Comparison of ENCODE assay signal across 10 cellular contexts in the genomic region with DNA sequence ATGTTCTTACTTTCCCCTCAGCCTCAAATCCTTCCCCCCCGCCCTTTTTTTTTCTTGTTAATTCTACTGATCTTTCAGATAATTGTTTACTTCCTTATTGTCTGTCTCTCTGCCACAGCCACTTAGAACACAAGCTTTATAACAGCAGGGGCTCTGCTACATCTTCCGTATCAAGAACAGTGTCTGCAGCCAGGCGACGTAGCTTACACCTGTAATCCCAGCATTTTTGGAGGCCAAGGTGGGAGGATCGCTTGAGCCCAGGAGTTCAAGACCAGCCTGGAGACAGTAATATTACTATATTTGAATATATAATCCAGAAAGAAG. TPM values are rescaled to one million over a fixed set of nuclear protein-coding genes. Genes with fewer than 3 reads are reported as not detected.
DNase-seq lines count a peak whose midpoint lies in the region; ATAC-seq, FAIRE-seq and TF ChIP-seq lines count a peak whose summit lies in the region.
"Had no signal": no experiment of that assay in that cellular context is flagged by ENCODE, and none has a peak within 500 bp of the region (broad histone marks: within the 10 kb centered on the region; RNA-seq: fewer than 3 reads in every experiment).

No MANE protein-coding gene starts in this region.

- H2AFZ ChIP-seq in K562 (ENCODE audit: low read depth, low read length), result no peak overlapping the region

- H3K36me3 Mint-ChIP-seq in CD4-positive, alpha-beta T cell (ENCODE audit: low read depth), result peaks cover 17% of the 10 kb centered on the region
- H3K36me3 Mint-ChIP-seq in nephron (ENCODE audit: low read depth), result peaks cover 25% of the 10 kb centered on the region

- H3K9me3 ChIP-seq in CD4-positive, alpha-beta T cell (ENCODE audit: control insufficient read depth, low read length), result no peaks in the 10 kb centered on the region
- H3K9me3 ChIP-seq in K562 (replicated peaks; ENCODE audit: control insufficient read depth, insufficient read depth, low read depth, low read length), result no peaks in the 10 kb centered on the region
- H3K9me3 ChIP-seq in upper lobe of right lung, result no peaks in the 10 kb centered on the region

- BruUV-seq in K562 (replicated peaks; lab: Mats Ljungman, UMichigan), result no TSS peak

- no peaks in the 10 kb centered on the region for H3K9me1 ChIP-seq in K562 (ENCODE audit: control insufficient read depth, insufficient read depth, low read length)

- POLR2A ChIA-PET in CD4-positive, alpha-beta T cell (lab: Charles Lee), result interaction anchor here (0.7 to 1.0 kb wide), 2 partner anchors 34 to 240 kb away, joined by 3 read pairs; no protein-coding TSS in a partner anchor
- POLR2A ChIA-PET in K562 (lab: Yijun Ruan, JAX), result interaction anchor here (0.6 to 1.3 kb wide), 4 partner anchors 10 to 601 kb away, joined by 3 to 4 read pairs (median 3); no protein-coding TSS in a partner anchor

- intact Hi-C loops in CD4-positive, alpha-beta T cell (cut with DNase I, micrococcal nuclease), result no loop called here
- intact Hi-C loops in K562 (cut with micrococcal nuclease) (no loop called here), upper lobe of right lung (cut with DNase I) (no loop called here)

- WGBS in K562 (ENCODE audit: insufficient coverage, low coverage, missing lambda C conversion rate), result 13% methylated on average over 5 of the region's 5 CpGs

- CTCF ChIA-PET in CD4-positive, alpha-beta T cell (lab: Charles Lee), result interaction anchor here (1.1 kb wide), 1 partner anchor 111 kb away, joined by 5 read pairs; no protein-coding TSS in a partner anchor
- CTCF ChIA-PET in K562 (lab: Yijun Ruan, JAX; ENCODE audit: low intra/inter-chr PET ratio), result no interaction called here

- in situ Hi-C loops in K562 (cut with MboI), result no loop called here

- no peak for TF ChIP-seq EP300 in K562 (IDR thresholded peaks at IDR 0.05; ENCODE audit: low read length)

- peaks cover 77% of the 10 kb centered on the region for H3K4me1 Mint-ChIP-seq in CD4-positive, alpha-beta T cell (ENCODE audit: low read depth)
- peaks cover 67% of the 10 kb centered on the region for H3K4me1 Mint-ChIP-seq in nephron

- H3K9ac ChIP-seq in K562 (ENCODE audit: insufficient read depth in 1 of 2, low read depth in 2 of 2, low read length in 2 of 2), result no peak overlapping the region

- H3K4me3 ChIP-seq in LNCaP clone FGC (ENCODE audit: low read depth, low read length) (peak overlapping the region; percentile 31), K562 (no peak overlapping the region), upper lobe of right lung (no peak overlapping the region)

- peak overlapping the region; percentile 28 for H3K4me3 Mint-ChIP-seq in CD4-positive, alpha-beta T cell
- peak overlapping the region; percentile 42 to 62 (median 54) for H3K4me3 Mint-ChIP-seq in nephron

- H3K4me1 ChIP-seq in K562 (replicated peaks in 1 of 2; ENCODE audit: control insufficient read depth in 2 of 2, insufficient read depth in 2 of 2, low read length in 2 of 2) (peaks cover 0 to 15% of the 10 kb centered on the region in 2 experiments; a peak in 3 of 5 replicates), upper lobe of right lung (peaks cover 39% of the 10 kb centered on the region)

- peak overlapping the region; percentile 3; the same call in 1 of the 2 replicates for H3K4me2 ChIP-seq in K562 (ENCODE audit: insufficient read depth, low read length)

- no peak for FAIRE-seq in K562 (lab: Jason Lieb, UNC)

- H3K9me3 Mint-ChIP-seq in CD4-positive, alpha-beta T cell, result no peaks in the 10 kb centered on the region
- no peaks in the 10 kb centered on the region for H3K9me3 Mint-ChIP-seq in nephron

- no peak for ATAC-seq in CD4-positive, alpha-beta T cell (ENCODE audit: poor library complexity)
- peak; percentile 51 for ATAC-seq in K562
- no peak for ATAC-seq in upper lobe of right lung

- no peak overlapping the region for H3K27ac ChIP-seq in CD4-positive, alpha-beta T cell (ENCODE audit: low read depth, low read length)
- H3K27ac ChIP-seq in K562 (ENCODE audit: extremely low read depth, low read depth, low read length), result no peak overlapping the region
- no peak overlapping the region for H3K27ac ChIP-seq in upper lobe of right lung

- H3K27me3 ChIP-seq in CD4-positive, alpha-beta T cell (ENCODE audit: control insufficient read depth, insufficient read depth, low read length), result no peaks in the 10 kb centered on the region
- H3K27me3 ChIP-seq in K562 (ENCODE audit: control insufficient read depth in 2 of 2, insufficient read depth in 2 of 2, low read length in 2 of 2) (no peaks in the 10 kb centered on the region), upper lobe of right lung (no peaks in the 10 kb centered on the region)

- 0 out of 3 replicates have a peak, but pooled peaks cover 4% of the 10 kb centered on the region for H3K36me3 ChIP-seq in K562 (ENCODE audit: control insufficient read depth, insufficient read depth, low read length)
- H3K36me3 ChIP-seq in upper lobe of right lung, result no peaks in the 10 kb centered on the region

- H3K79me2 ChIP-seq in K562 (ENCODE audit: control insufficient read depth, insufficient read depth, low read length), result peaks cover 80% of the 10 kb centered on the region

- DNase-seq in CD4-positive, alpha-beta T cell, result no peak
- DNase-seq in LNCaP clone FGC (ENCODE audit: low read depth) (peak; percentile 85), K562 (ENCODE audit: extremely low read depth in 1 of 4, low spot score in 3 of 4) (peak in 1 of 4 experiments; percentile 15), upper lobe of right lung (no peak), NCI-H1092 (lab: John Stamatoyannopoulos, UW) (no peak), NCI-H1105 treated with DMSO at 0.1 percent for 48 hours (lab: John Stamatoyannopoulos, UW) (no peak)
- DNase-seq in stimulated activated CD4-positive, alpha-beta T cell treated with anti-CD3 and anti-CD28 coated beads, Interleukin-4, amount 100 ng/mL, for 4 hours, result no peak
- DNase-seq: activated T-cell treated with anti-CD3 and anti-CD28 coated beads for 4 hours, RPMI8226 had no signal

- no peak for TF ChIP-seq CTCF in CD4-positive, alpha-beta T cell (IDR thresholded peaks at IDR 0.05)
- TF ChIP-seq CTCF in LNCaP clone FGC (IDR thresholded peaks at IDR 0.05; ENCODE audit: control insufficient read depth, extremely low read depth, insufficient read depth) (no peak), K562 (IDR thresholded peaks at IDR 0.05 in 2 of 3, conservative IDR thresholded peaks at IDR 0.05 in 1 of 3; ENCODE audit: insufficient read depth in 2 of 3, low read depth in 1 of 3, low read length in 3 of 3) (no peak), nephron (IDR thresholded peaks at IDR 0.05; ENCODE audit: unreplicated experiment in 3 of 3) (no peak), upper lobe of right lung (IDR thresholded peaks at IDR 0.05) (no peak)

- no peak for TF ChIP-seq RAD21 in K562 (CRISPR knock-in tag; conservative IDR thresholded peaks at IDR 0.05 in 1 of 2, IDR thresholded peaks at IDR 0.05 in 1 of 2)

- H3K27ac Mint-ChIP-seq in CD4-positive, alpha-beta T cell, result peak overlapping the region; percentile 72
- peak overlapping the region; percentile 82 to 97 (median 92) for H3K27ac Mint-ChIP-seq in nephron

- TF ChIP-seq POLR2A in K562 (conservative IDR thresholded peaks at IDR 0.05), result no peak

- no peaks in the 10 kb centered on the region for H3K27me3 Mint-ChIP-seq in CD4-positive, alpha-beta T cell
- H3K27me3 Mint-ChIP-seq in nephron (ENCODE audit: low read depth), result no peaks in the 10 kb centered on the region

- no peaks in the 10 kb centered on the region for H4K20me1 ChIP-seq in K562 (replicated peaks; ENCODE audit: control insufficient read depth, insufficient read depth, low read length)

TF ChIP-seq in K562, 482 proteins besides CTCF, POLR2A, EP300 and RAD21 (continues in another document):
- TF ChIP-seq, protein P1, sequence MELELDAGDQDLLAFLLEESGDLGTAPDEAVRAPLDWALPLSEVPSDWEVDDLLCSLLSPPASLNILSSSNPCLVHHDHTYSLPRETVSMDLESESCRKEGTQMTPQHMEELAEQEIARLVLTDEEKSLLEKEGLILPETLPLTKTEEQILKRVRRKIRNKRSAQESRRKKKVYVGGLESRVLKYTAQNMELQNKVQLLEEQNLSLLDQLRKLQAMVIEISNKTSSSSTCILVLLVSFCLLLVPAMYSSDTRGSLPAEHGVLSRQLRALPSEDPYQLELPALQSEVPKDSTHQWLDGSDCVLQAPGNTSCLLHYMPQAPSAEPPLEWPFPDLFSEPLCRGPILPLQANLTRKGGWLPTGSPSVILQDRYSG (tag; conservative IDR thresholded peaks at IDR 0.05; ENCODE audit: low read depth), result no peak
- no peak for TF ChIP-seq ZNF316 (IDR thresholded peaks at IDR 0.05)

RNA-seq across cellular contexts. Expression of a gene that starts 5.4 kb away (rescaled TPM):
- 10 to 100 TPM; 53.8 to 56.7 TPM for total RNA-seq in CD4-positive, alpha-beta T cell
- total RNA-seq in K562 (2011; cell fraction: chromatin; rRNA removed; ENCODE audit: low replicate concordance), result 19.6 and 36.2 TPM in 2 replicates
- 7.0 and 7.6 TPM in 2 replicates for total RNA-seq in K562 (2011; cell fraction: nucleolus; rRNA removed)
- 13.4 and 20.1 TPM in 2 replicates for total RNA-seq in K562 (2011; cell fraction: nucleoplasm; rRNA removed)
- 4.5 and 5.8 TPM in 2 replicates for total RNA-seq in K562 (2014; rRNA removed)
- total RNA-seq in K562 (2014; rRNA removed; fragmentation: Illumina TruSeq; extraction: Trizol), result 13.1 and 14.4 TPM in 2 replicates
- total RNA-seq in K562 (2015; rRNA removed; fragmentation: Illumina TruSeq; extraction: Trizol), result 11.5 and 12.1 TPM in 2 replicates
- 9.6 and 10.5 TPM in 2 replicates for total RNA-seq in K562 (2021)
- polyA plus RNA-seq in K562 (2011; rRNA removed), result 10.3 and 11.0 TPM in 2 replicates
- polyA plus RNA-seq in K562 (2011; cell fraction: cytosol; rRNA removed), result 2.7 and 4.5 TPM in 2 replicates
- 7.8 and 9.7 TPM in 2 replicates for polyA plus RNA-seq in K562 (2011; cell fraction: nucleus; rRNA removed)
- 6.1 and 12.0 TPM in 2 replicates for polyA plus RNA-seq in K562 (2012)
- polyA plus RNA-seq in K562 (2014; fragmentation: Illumina TruSeq; extraction: Trizol), result 9.5 and 11.4 TPM in 2 replicates
- polyA plus RNA-seq in K562 (2014; fragmentation: Nextera tagmentation; extraction: Ambion mirVana), result 1 to 10 TPM; 2.2 to 3.0 TPM
- polyA plus RNA-seq in K562 (2014; rRNA removed), result 5.6 and 6.6 TPM in 2 replicates
- polyA minus RNA-seq in K562 (2011; rRNA and poly(A)+ RNA removed), result 18.9 and 25.4 TPM in 2 replicates
- polyA minus RNA-seq in K562 (2011; cell fraction: cytosol; rRNA and poly(A)+ RNA removed), result 6.1 and 6.5 TPM in 2 replicates
- polyA minus RNA-seq in K562 (2011; cell fraction: nucleus; rRNA and poly(A)+ RNA removed), result 8.8 and 23.4 TPM in 2 replicates
- 30.3 TPM for total RNA-seq in upper lobe of right lung
